Comparison of ENCODE assay signal across 9 cellular contexts in genomic region chr10:103207643-103208042, GRCh38. TPM values are rescaled to one million over a fixed set of nuclear protein-coding genes. Genes with fewer than 3 reads are reported as not detected.
DNase-seq lines count a peak whose midpoint lies in the region; ATAC-seq and TF ChIP-seq lines count a peak whose summit lies in the region.
"Not testable (repeated sequence)": the region's sequence is repeated elsewhere in the genome, so short reads cannot be mapped to it uniquely, and the experiment has no call there.
"Had no signal": no experiment of that assay in that cellular context is flagged by ENCODE, and none has a peak within 500 bp of the region (broad histone marks: within the 10 kb centered on the region; RNA-seq: fewer than 3 reads in every experiment).

No MANE protein-coding gene starts in this region.

- H3K23ac ChIP-seq in trophoblast cell (ENCODE audit: low read length), result not testable (repeated sequence)

- not testable (repeated sequence) for H3K27me3 ChIP-seq in H7 (ENCODE audit: control insufficient read depth, insufficient read depth, low read length); Panc1 (ENCODE audit: control insufficient read depth, insufficient read depth, low read length); endodermal cell (ENCODE audit: control insufficient read depth, insufficient read depth, low read length, poor library complexity, severe bottlenecking); trophoblast cell (ENCODE audit: insufficient read depth, low read length)

- not testable (repeated sequence) for H3K9me3 ChIP-seq in Panc1 (ENCODE audit: control insufficient read depth, insufficient read depth, low read depth, low read length); trophoblast cell (ENCODE audit: insufficient read depth, low read depth, low read length)
- peaks cover 49% of the 10 kb centered on the region for H3K9me3 ChIP-seq in endodermal cell (ENCODE audit: control insufficient read depth, low read length)

- H2AFZ ChIP-seq in trophoblast cell (ENCODE audit: insufficient read depth, low read length, poor library complexity), result not testable (repeated sequence)

- intact Hi-C loops in Panc1 (cut with micrococcal nuclease; ENCODE audit: unreplicated experiment), result not testable (repeated sequence)

- H3K27ac Mint-ChIP-seq in endodermal cell, result peak overlapping the region; percentile 95

- not testable (repeated sequence) for H4K8ac ChIP-seq in trophoblast cell (ENCODE audit: low read depth, low read length)

- not testable (repeated sequence) for H3K79me2 ChIP-seq in trophoblast cell (ENCODE audit: control insufficient read depth, insufficient read depth, low read length, poor library complexity)

- not testable (repeated sequence) for H3K4me3 Mint-ChIP-seq in endodermal cell

- not testable (repeated sequence) for H2BK5ac ChIP-seq in trophoblast cell (ENCODE audit: low read depth, low read length, poor library complexity)

- peak overlapping the region; percentile 43 for H4K91ac ChIP-seq in trophoblast cell (ENCODE audit: low read depth, low read length)

- H3K9ac ChIP-seq in endodermal cell (ENCODE audit: extremely low read depth, low read length, poor library complexity, severe bottlenecking), result peak overlapping the region; percentile 95
- not testable (repeated sequence) for H3K9ac ChIP-seq in trophoblast cell (ENCODE audit: low read length)

- H3K27me3 Mint-ChIP-seq in endodermal cell (ENCODE audit: insufficient read depth), result not testable (repeated sequence)

- POLR2A ChIA-PET in Panc1 (lab: Charles Lee), result not testable (repeated sequence)

- not testable (repeated sequence) for H4K12ac ChIP-seq in trophoblast cell (ENCODE audit: low read depth, low read length)

- peaks cover 50% of the 10 kb centered on the region for H3K4me1 Mint-ChIP-seq in endodermal cell

- H3K4me2 ChIP-seq in trophoblast cell (ENCODE audit: low read length), result not testable (repeated sequence)

- not testable (repeated sequence) for ATAC-seq in Panc1

- not testable (repeated sequence) for DNase-seq in H7; Panc1 (ENCODE audit: low read depth, low spot score); endodermal cell; trophoblast cell
- DNase-seq in islet precursor cell (peak; percentile 69), myocyte (ENCODE audit: low read depth) (peak; percentile 82)

- peak overlapping the region; percentile 20 for H2BK120ac ChIP-seq in trophoblast cell (ENCODE audit: insufficient read depth, low read length, poor library complexity)

- peak overlapping the region; percentile 42 for H2BK12ac ChIP-seq in trophoblast cell (ENCODE audit: low read length)

- H2AK5ac ChIP-seq in trophoblast cell (ENCODE audit: low read length), result not testable (repeated sequence)

- TF ChIP-seq CTCF in Panc1 (IDR thresholded peaks at IDR 0.05); endodermal cell (conservative IDR thresholded peaks at IDR 0.05): not testable (repeated sequence)

- not testable (repeated sequence) for H3K79me1 ChIP-seq in trophoblast cell (ENCODE audit: low read length)

- not testable (repeated sequence) for H3K14ac ChIP-seq in trophoblast cell (ENCODE audit: low read length)

- H3K4me3 ChIP-seq in H7 (ENCODE audit: insufficient read depth, low read depth, low read length), result peak overlapping the region; percentile 8; the same call in 1 of the 2 replicates
- H3K4me3 ChIP-seq in Panc1 (ENCODE audit: low read depth in 2 of 2, low read length in 2 of 2); trophoblast cell (ENCODE audit: low read depth, low read length): not testable (repeated sequence)
- H3K4me3 ChIP-seq in endodermal cell (ENCODE audit: low read length), result peak overlapping the region; percentile 92

- in situ Hi-C loops in Panc1 (cut with HindIII; ENCODE audit: low pct_unique_long_range_greater_than_20kb, low sequenced_read_pairs), result not testable (repeated sequence)

- peaks cover 11% of the 10 kb centered on the region for H3K36me3 Mint-ChIP-seq in endodermal cell (ENCODE audit: low read depth)

- H3K4me1 ChIP-seq in Panc1 (ENCODE audit: control insufficient read depth, insufficient read depth, low read length); endodermal cell (ENCODE audit: control insufficient read depth, insufficient read depth, low read length): not testable (repeated sequence)
- peaks cover 11% of the 10 kb centered on the region in 2 experiments for H3K4me1 ChIP-seq in trophoblast cell (ENCODE audit: control insufficient read depth in 1 of 2, insufficient read depth in 2 of 2, low read length in 2 of 2)

- not testable (repeated sequence) for H3K36me3 ChIP-seq in H7 (replicated peaks; ENCODE audit: control insufficient read depth, insufficient read depth, low read length); Panc1 (ENCODE audit: control insufficient read depth, insufficient read depth, low read length); trophoblast cell (ENCODE audit: control insufficient read depth in 1 of 2, insufficient read depth in 2 of 2, low read length in 2 of 2)
- H3K36me3 ChIP-seq in endodermal cell (ENCODE audit: control insufficient read depth, insufficient read depth, low read length), result peaks cover 45% of the 10 kb centered on the region

- H3K27ac ChIP-seq in Panc1 (ENCODE audit: low read length), result peak overlapping the region; percentile 23; the same call in 1 of the 2 replicates
- not testable (repeated sequence) for H3K27ac ChIP-seq in endodermal cell (ENCODE audit: low read depth, low read length)
- H3K27ac ChIP-seq in trophoblast cell (ENCODE audit: low read depth, low read length), result peak overlapping the region; percentile 66

- H3K18ac ChIP-seq in trophoblast cell (ENCODE audit: low read length), result not testable (repeated sequence)

- WGBS in endodermal cell (ENCODE audit: insufficient coverage in 1 of 2, insufficient read length in 1 of 2), 2 experiments, result 79 to 92% methylated on average over 2 to 3 of the region's 3 CpGs
- no CpG with 5 or more reads among the region's 3 CpGs for WGBS in trophoblast cell (ENCODE audit: extremely low coverage, insufficient coverage, insufficient read length)

- not testable (repeated sequence) for H3K4ac ChIP-seq in trophoblast cell (ENCODE audit: low read depth, low read length)

- CTCF ChIA-PET in Panc1 (lab: Charles Lee), result not testable (repeated sequence)

- H3K9me3 Mint-ChIP-seq in endodermal cell, result peaks cover 26% of the 10 kb centered on the region

- BruUV-seq in Panc1 (replicated peaks; lab: Mats Ljungman, UMichigan), result not testable (repeated sequence)

RNA-seq across cellular contexts. Expression of gene NT5C2, which starts 14.6 kb away (rescaled TPM):
- total RNA-seq in H7 (2014; rRNA removed; shearing (Covaris generic)), result 40.4 and 44.6 TPM in 2 replicates
- total RNA-seq in Panc1 (2021; ENCODE audit: unreplicated experiment) (150 TPM), endodermal cell (100 to 1,000 TPM; 122 to 148 TPM), myocyte (57.3 and 79.4 TPM in 2 replicates)
- 85.3 TPM for polyA plus RNA-seq in Panc1 (2012; ENCODE audit: insufficient read length)
- 61.6 TPM for polyA plus RNA-seq in endodermal cell (2013, experiment 1 of 2)
- polyA plus RNA-seq in endodermal cell (2013, experiment 2 of 2), result 58.6 TPM
- polyA plus RNA-seq in myocyte (2012), result 63.3 TPM
- polyA plus RNA-seq in trophoblast cell (2013), result 62.0 and 62.9 TPM in 2 replicates

RNA-seq across cellular contexts. Expression of gene RPEL1, which starts 38.0 kb away (rescaled TPM):
- not detected in 2 replicates for total RNA-seq in H7 (2014; rRNA removed; shearing (Covaris generic))
- total RNA-seq in Panc1 (2021; ENCODE audit: unreplicated experiment) (0.10 TPM), endodermal cell (not detected), myocyte (0.21 TPM in 1 of 2 replicates, not detected in the other)
- polyA plus RNA-seq in Panc1 (2012; ENCODE audit: insufficient read length), result 0.19 TPM
- not detected for polyA plus RNA-seq in endodermal cell (2013, experiment 1 of 2)
- not detected for polyA plus RNA-seq in endodermal cell (2013, experiment 2 of 2)
- polyA plus RNA-seq in myocyte (2012), result not detected
- not detected in 2 replicates for polyA plus RNA-seq in trophoblast cell (2013)
- total RNA-seq: CD8-positive, alpha-beta T cell; H4 had no signal
- polyA plus RNA-seq: CD14-positive monocyte had no signal
